18 cellular contexts compared by ENCODE assay signal in the genomic region with DNA sequence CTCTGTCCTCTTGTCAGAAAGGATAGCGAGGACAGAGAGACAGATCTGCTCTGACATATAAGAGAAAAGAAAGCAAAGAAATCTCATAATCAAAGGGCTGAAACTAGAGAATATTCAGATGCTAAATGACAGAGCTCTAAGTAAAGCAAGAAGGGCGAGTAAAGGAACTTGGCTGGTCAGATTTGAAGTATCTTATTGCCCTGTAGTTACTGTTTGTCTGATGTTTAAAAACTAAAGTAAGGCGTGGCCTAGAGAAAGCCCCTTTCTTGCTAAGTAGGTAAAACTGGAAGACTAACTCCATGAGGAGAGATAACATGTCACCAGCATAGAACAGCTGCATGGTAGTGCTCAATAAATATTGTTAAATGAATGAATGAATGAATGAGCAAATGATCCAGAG.
"Had no signal": no experiment of that assay in that cellular context is flagged by ENCODE, and none has a peak within 500 bp of the region (broad histone marks: within the 10 kb centered on the region; RNA-seq: fewer than 3 reads in every experiment).

No MANE protein-coding gene starts in this region.

- H3K4me3 ChIP-seq: cardiac muscle cell, colonic mucosa, psoas muscle, right lobe of liver, suprapubic skin, vagina had no signal

- H3K4me3 Mint-ChIP-seq: activated CD4-positive, alpha-beta memory T cell treated with anti-CD3 and anti-CD28 coated beads for 36 hours; activated naive CD8-positive, alpha-beta T cell treated with anti-CD3 and anti-CD28 coated beads, Interleukin-2, amount 10 ng/mL, durations not matched to agents 7 days and 5 days; activated T-cell treated with anti-CD3 and anti-CD28 coated beads, Interleukin-2, amount 50 U/mL, for 4 hours; naive B cell had no signal

- H3K27me3 ChIP-seq: cardiac muscle cell, colonic mucosa, right lobe of liver, suprapubic skin, vagina had no signal

- H3K4me1 Mint-ChIP-seq: activated naive CD8-positive, alpha-beta T cell treated with anti-CD3 and anti-CD28 coated beads, Interleukin-2, amount 10 ng/mL, durations not matched to agents 7 days and 5 days had no signal

- H3K4me1 ChIP-seq: colonic mucosa, right lobe of liver, vagina had no signal

- ATAC-seq: activated CD4-positive, CD25-positive, alpha-beta regulatory T cell treated with anti-CD3 and anti-CD28 coated beads, Interleukin-2, amount 50 U/mL, for 24 hours; activated T-cell treated with anti-CD3 and anti-CD28 coated beads, Interleukin-2, amount 50 U/mL, for 4 hours; psoas muscle; right lobe of liver; stimulated activated naive CD8-positive, alpha-beta T cell treated with anti-CD3 and anti-CD28 coated beads, Interleukin-15, Interleukin-2, amounts not matched to agents 100 U/mL and 50 U/mL, for 24 hours had no signal

- H3K27ac ChIP-seq: cardiac muscle cell, colonic mucosa, psoas muscle, right lobe of liver, suprapubic skin, vagina had no signal

- H3K27ac Mint-ChIP-seq: activated CD4-positive, alpha-beta memory T cell treated with anti-CD3 and anti-CD28 coated beads for 36 hours; activated naive CD8-positive, alpha-beta T cell treated with anti-CD3 and anti-CD28 coated beads, Interleukin-2, amount 10 ng/mL, durations not matched to agents 7 days and 5 days; naive B cell had no signal

- DNase-seq: activated CD4-positive, alpha-beta memory T cell treated with anti-CD3 and anti-CD28 coated beads for 36 hours; activated gamma-delta T cell treated with Interleukin-2 at 50 U/mL for 16 hours; activated naive CD8-positive, alpha-beta T cell treated with anti-CD3 and anti-CD28 coated beads, Interleukin-2, amount 10 ng/mL, durations not matched to agents 7 days and 5 days; activated T-cell treated with anti-CD3 and anti-CD28 coated beads, Interleukin-2, amount 50 U/mL, for 4 hours; aorta; colonic mucosa; effector CD8-positive, alpha-beta T cell; erythroblast; midbrain; naive B cell; psoas muscle; right lobe of liver; stimulated activated CD4-positive, alpha-beta T cell treated with anti-CD3 and anti-CD28 coated beads, Interleukin-12 subunit alpha, Interleukin-12 subunit beta, amount 100 ng/mL, for 4 hours; stimulated activated naive CD8-positive, alpha-beta T cell treated with anti-CD3 and anti-CD28 coated beads, Interleukin-15, Interleukin-2, amounts not matched to agents 100 U/mL and 50 U/mL, for 24 hours had no signal

- H3K9me3 ChIP-seq: colonic mucosa, right lobe of liver, vagina had no signal

- H3K36me3 ChIP-seq: cardiac muscle cell, colonic mucosa, right lobe of liver, suprapubic skin, vagina had no signal
